Comparison of ENCODE assay signal across 16 cellular contexts in the genomic region with DNA sequence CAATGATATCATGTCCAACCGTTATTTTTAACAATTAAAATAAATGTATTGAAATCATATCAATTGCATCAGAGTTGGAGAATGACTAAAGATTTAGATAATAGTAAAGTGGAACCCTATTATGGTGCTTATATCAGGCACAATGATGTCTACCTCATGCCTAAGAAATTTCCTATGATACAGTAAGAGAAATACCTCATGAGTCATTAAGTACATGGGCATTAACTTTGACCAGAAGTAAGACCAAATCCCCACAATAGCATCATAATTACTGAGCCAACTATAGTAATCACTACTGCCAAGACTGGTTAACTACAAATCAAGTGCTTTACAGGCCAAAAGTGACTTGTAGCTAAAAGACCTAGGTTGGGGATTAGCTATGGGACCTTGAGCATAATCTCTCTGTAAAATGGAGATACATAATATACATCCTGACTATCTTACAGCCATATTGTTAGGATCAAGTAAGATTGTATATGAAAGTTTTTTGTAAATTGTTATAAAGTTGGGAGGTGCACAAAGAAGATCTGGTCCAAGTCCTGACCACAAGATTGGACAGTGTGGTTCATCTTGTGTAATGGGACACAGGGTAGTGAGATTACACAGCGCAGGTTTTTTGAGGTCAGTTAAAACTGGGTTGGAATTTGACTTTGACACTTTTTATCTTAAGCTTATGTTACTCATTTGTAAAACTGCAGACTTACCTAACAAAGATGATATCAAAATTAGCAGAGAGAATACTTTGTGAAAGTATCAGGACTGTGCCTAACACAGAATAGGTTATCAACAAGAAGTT.
DNase-seq lines count a peak whose midpoint lies in the region; ATAC-seq and TF ChIP-seq lines count a peak whose summit lies in the region.
"Had no signal": no experiment of that assay in that cellular context is flagged by ENCODE, and none has a peak within 500 bp of the region (broad histone marks: within the 10 kb centered on the region; RNA-seq: fewer than 3 reads in every experiment).

No MANE protein-coding gene starts in this region.

- peaks cover 21% of the 10 kb centered on the region for H3K9me3 Mint-ChIP-seq in endothelial cell (ENCODE audit: unreplicated experiment)
- H3K9me3 Mint-ChIP-seq: activated T-cell treated with anti-CD3 and anti-CD28 coated beads, Interleukin-2, amount 50 U/mL, for 72 hours; CD4-positive, alpha-beta T cell had no signal

- POLR2A ChIA-PET in BJ (lab: Charles Lee) = interaction anchor here (0.7 kb wide), 1 partner anchor 958 kb away, joined by 6 read pairs; no protein-coding TSS in a partner anchor

- H3K27ac ChIP-seq in right lobe of liver = peak overlapping the region in 1 of 3 donors; percentile 25
- H3K27ac ChIP-seq: gastroesophageal sphincter, neutrophil, SK-N-MC had no signal

- peak overlapping the region; percentile 24 for H3K4me3 Mint-ChIP-seq in endothelial cell (ENCODE audit: unreplicated experiment)
- H3K4me3 Mint-ChIP-seq: activated T-cell treated with anti-CD3 and anti-CD28 coated beads, Interleukin-2, amount 50 U/mL, for 72 hours; CD4-positive, alpha-beta T cell had no signal

- H3K4me1 ChIP-seq in right lobe of liver (peaks cover 0 to 13% (median 0%) of the 10 kb centered on the region in 4 donors), mucosa of descending colon (ENCODE audit: low read depth) (no peaks in the 10 kb centered on the region)

- peaks cover 60% of the 10 kb centered on the region for H3K36me3 Mint-ChIP-seq in endothelial cell (ENCODE audit: low read depth, unreplicated experiment)

- TF ChIP-seq CTCF in BJ (IDR thresholded peaks at IDR 0.05; ENCODE audit: insufficient read depth, low read depth, low read length) (no peak), endothelial cell (IDR thresholded peaks at IDR 0.05; ENCODE audit: unreplicated experiment) (no peak), right lobe of liver (IDR thresholded peaks at IDR 0.05) (no peak), mucosa of descending colon (IDR thresholded peaks at IDR 0.05) (no peak)

- H3K36me3 ChIP-seq in BJ (ENCODE audit: control insufficient read depth, insufficient read depth, low read length) (no peaks in the 10 kb centered on the region), right lobe of liver (no peaks in the 10 kb centered on the region), mucosa of descending colon (ENCODE audit: low read depth) (no peaks in the 10 kb centered on the region)

- no peak overlapping the region for H3K27ac Mint-ChIP-seq in endothelial cell (ENCODE audit: unreplicated experiment)
- H3K27ac Mint-ChIP-seq: activated T-cell treated with anti-CD3 and anti-CD28 coated beads, Interleukin-2, amount 50 U/mL, for 72 hours; CD4-positive, alpha-beta T cell had no signal

- TF ChIP-seq POLR2A in right lobe of liver (IDR thresholded peaks at IDR 0.05) = no peak

- peaks cover 6% of the 10 kb centered on the region for H3K27me3 Mint-ChIP-seq in endothelial cell (ENCODE audit: unreplicated experiment)
- H3K27me3 Mint-ChIP-seq: CD4-positive, alpha-beta T cell had no signal

- DNase-seq in BJ (ENCODE audit: low read depth) (peak; percentile 51), NCI-H226 (peak; percentile 92), endothelial cell (ENCODE audit: low spot score) (no peak), right lobe of liver (no peak), NCI-H1930 (lab: John Stamatoyannopoulos, UW) (no peak), mucosa of descending colon (no peak)
- DNase-seq: activated T-cell treated with anti-CD3 and anti-CD28 coated beads, Interleukin-2, amount 50 U/mL, for 72 hours; CD4-positive, alpha-beta T cell; NCI-H146; NCI-H748 treated with DMSO at 0.1 percent for 48 hours had no signal

- ATAC-seq in right lobe of liver (peak; percentile 70 to 88 (median 77)), GM19463 (IDR thresholded peaks at IDR 0.05; ENCODE audit: unreplicated experiment) (no peak), mucosa of descending colon (no peak), HG03108 (IDR thresholded peaks at IDR 0.05; ENCODE audit: unreplicated experiment) (no peak)
- ATAC-seq: activated CD4-positive, CD25-positive, alpha-beta regulatory T cell treated with anti-CD3 and anti-CD28 coated beads, Interleukin-2, amount 50 U/mL, for 24 hours; activated T-cell treated with anti-CD3 and anti-CD28 coated beads, Interleukin-2, amount 50 U/mL, for 72 hours; gastroesophageal sphincter had no signal

- no peak overlapping the region for H3K4me3 ChIP-seq in BJ (ENCODE audit: low read depth, low read length)
- H3K4me3 ChIP-seq in right lobe of liver = no peak overlapping the region
- H3K4me3 ChIP-seq in mucosa of descending colon = no peak overlapping the region
- H3K4me3 ChIP-seq: gastroesophageal sphincter, SK-N-MC had no signal

- no peaks in the 10 kb centered on the region for H3K27me3 ChIP-seq in BJ (ENCODE audit: control insufficient read depth, insufficient read depth, low read length)
- H3K27me3 ChIP-seq in right lobe of liver = no peaks in the 10 kb centered on the region
- H3K27me3 ChIP-seq: gastroesophageal sphincter, neutrophil had no signal

- H3K9me3 ChIP-seq in right lobe of liver = no peaks in the 10 kb centered on the region
- H3K9me3 ChIP-seq in mucosa of descending colon = no peaks in the 10 kb centered on the region
- H3K9me3 ChIP-seq: gastroesophageal sphincter, neutrophil had no signal

- CTCF ChIA-PET in BJ (lab: Yijun Ruan, JAX) = interaction anchor here (1.0 to 1.3 kb wide), 3 partner anchors 12 to 233 kb away, joined by 4 to 7 read pairs (median 5); no protein-coding TSS in a partner anchor

- intact Hi-C loops in right lobe of liver (cut with DNase I) (no loop called here), mucosa of descending colon (cut with DNase I, micrococcal nuclease) (no loop called here)

- H3K4me1 Mint-ChIP-seq in endothelial cell (ENCODE audit: unreplicated experiment) = no peaks in the 10 kb centered on the region

- WGBS in right lobe of liver (ENCODE audit: insufficient coverage, low coverage, low lambda C conversion rate, missing lambda C conversion rate) = 71% methylated on average over 2 of the region's 2 CpGs

Comparison
In these comparisons a context has a peak if more than half of its experiments do, and no peak if none do; other contexts are left out.
1. DNase-seq: peak in BJ (single experiment) and NCI-H226 (single experiment); none in endothelial cell (single experiment), right lobe of liver (0 of 3), NCI-H1930 (0 of 2) and mucosa of descending colon (0 of 3).
2. ATAC-seq: peak in right lobe of liver (4 of 4); none in GM19463 (single experiment), mucosa of descending colon (single experiment) and HG03108 (single experiment).